ENCODE assay signal across 22 cellular contexts in the genomic region with DNA sequence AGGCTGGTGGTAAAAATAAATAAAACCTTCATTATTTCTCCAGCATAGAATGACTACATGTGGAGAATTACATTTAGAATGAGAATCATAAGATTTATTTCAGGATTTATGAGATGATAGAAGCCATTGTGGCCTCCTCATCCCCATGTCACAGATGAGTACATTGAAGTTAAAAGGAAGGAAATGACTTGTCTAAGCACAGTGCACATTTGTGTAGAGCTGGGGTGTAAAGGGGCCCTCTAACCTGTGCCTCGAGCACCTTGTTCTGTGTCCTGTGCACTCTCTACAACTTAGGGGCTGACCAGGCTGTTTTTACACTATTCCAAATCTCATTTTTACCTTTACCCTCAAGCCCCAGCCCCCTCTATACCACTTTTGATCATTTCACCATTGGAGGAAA.
"Had no signal": no experiment of that assay in that cellular context is flagged by ENCODE, and none has a peak within 500 bp of the region (broad histone marks: within the 10 kb centered on the region; RNA-seq: fewer than 3 reads in every experiment).

No MANE protein-coding gene starts in this region.

- H3K36me3 ChIP-seq: left ventricle myocardium inferior, pancreas, prostate gland, tibial nerve, upper lobe of left lung had no signal

- H3K9me3 ChIP-seq: pancreas, prostate gland, tibial nerve, upper lobe of left lung had no signal

- H3K27ac ChIP-seq: hepatocyte, left ventricle myocardium inferior, pancreas, prostate gland, skin epidermis, tibial nerve, upper lobe of left lung had no signal

- ATAC-seq: natural killer cell; pancreas; right cardiac atrium; sciatic nerve; stimulated activated memory B cell treated with anti-CD40 and anti-IgM and Interleukin-4, amounts not matched to agents 10 μg/mL and 1 μg/mL and 100 μg/mL, for 72 hours; stimulated activated naive CD8-positive, alpha-beta T cell treated with anti-CD3 and anti-CD28 coated beads, Interleukin-15, amount 100 ng/mL, for 72 hours had no signal

- H3K4me1 ChIP-seq: pancreas, prostate gland, tibial nerve, upper lobe of left lung had no signal

- H3K9me3 Mint-ChIP-seq: stimulated activated memory B cell treated with anti-CD40 and anti-IgM and Interleukin-4, amounts not matched to agents 10 μg/mL and 1 μg/mL and 100 μg/mL, for 72 hours had no signal

- H3K27ac Mint-ChIP-seq: mesothelial cell of epicardium; naive B cell; natural killer cell; stimulated activated memory B cell treated with anti-CD40 and anti-IgM and Interleukin-4, amounts not matched to agents 10 μg/mL and 1 μg/mL and 100 μg/mL, for 72 hours; stimulated activated naive CD8-positive, alpha-beta T cell treated with anti-CD3 and anti-CD28 coated beads, Interleukin-15, amount 100 ng/mL, for 72 hours had no signal

- H3K4me1 Mint-ChIP-seq: naive B cell; stimulated activated memory B cell treated with anti-CD40 and anti-IgM and Interleukin-4, amounts not matched to agents 10 μg/mL and 1 μg/mL and 100 μg/mL, for 72 hours; stimulated activated naive CD8-positive, alpha-beta T cell treated with anti-CD3 and anti-CD28 coated beads, Interleukin-15, amount 100 ng/mL, for 72 hours had no signal

- H3K4me3 ChIP-seq: hepatocyte, left ventricle myocardium inferior, lung, pancreas, prostate gland, skin epidermis, tibial nerve, upper lobe of left lung had no signal

- H3K4me3 Mint-ChIP-seq: mesothelial cell of epicardium; naive B cell; natural killer cell; stimulated activated memory B cell treated with anti-CD40 and anti-IgM and Interleukin-4, amounts not matched to agents 10 μg/mL and 1 μg/mL and 100 μg/mL, for 72 hours; stimulated activated naive CD8-positive, alpha-beta T cell treated with anti-CD3 and anti-CD28 coated beads, Interleukin-15, amount 100 ng/mL, for 72 hours had no signal

- DNase-seq: islet precursor cell; left ventricle myocardium inferior; naive B cell; natural killer cell; nucleus accumbens; pancreas; posterior cingulate gyrus; retina; right cardiac atrium; stimulated activated CD4-positive, alpha-beta T cell treated with anti-CD3 and anti-CD28 coated beads, Interleukin-4, amount 100 ng/mL, for 24 hours; stimulated activated naive CD4-positive, alpha-beta T cell treated with Interleukin-2 at 50 U/mL for 16 hours; stimulated activated naive CD8-positive, alpha-beta T cell treated with anti-CD3 and anti-CD28 coated beads, Interleukin-15, amount 100 ng/mL, for 72 hours; substantia nigra; upper lobe of left lung had no signal

- H3K36me3 Mint-ChIP-seq: natural killer cell; stimulated activated memory B cell treated with anti-CD40 and anti-IgM and Interleukin-4, amounts not matched to agents 10 μg/mL and 1 μg/mL and 100 μg/mL, for 72 hours had no signal

- H3K27me3 ChIP-seq: hepatocyte, pancreas, tibial nerve, upper lobe of left lung had no signal

- H3K27me3 Mint-ChIP-seq: naive B cell; stimulated activated naive CD8-positive, alpha-beta T cell treated with anti-CD3 and anti-CD28 coated beads, Interleukin-15, amount 100 ng/mL, for 72 hours had no signal
